ENCODE assay signal across 13 cellular contexts in the genomic region with DNA sequence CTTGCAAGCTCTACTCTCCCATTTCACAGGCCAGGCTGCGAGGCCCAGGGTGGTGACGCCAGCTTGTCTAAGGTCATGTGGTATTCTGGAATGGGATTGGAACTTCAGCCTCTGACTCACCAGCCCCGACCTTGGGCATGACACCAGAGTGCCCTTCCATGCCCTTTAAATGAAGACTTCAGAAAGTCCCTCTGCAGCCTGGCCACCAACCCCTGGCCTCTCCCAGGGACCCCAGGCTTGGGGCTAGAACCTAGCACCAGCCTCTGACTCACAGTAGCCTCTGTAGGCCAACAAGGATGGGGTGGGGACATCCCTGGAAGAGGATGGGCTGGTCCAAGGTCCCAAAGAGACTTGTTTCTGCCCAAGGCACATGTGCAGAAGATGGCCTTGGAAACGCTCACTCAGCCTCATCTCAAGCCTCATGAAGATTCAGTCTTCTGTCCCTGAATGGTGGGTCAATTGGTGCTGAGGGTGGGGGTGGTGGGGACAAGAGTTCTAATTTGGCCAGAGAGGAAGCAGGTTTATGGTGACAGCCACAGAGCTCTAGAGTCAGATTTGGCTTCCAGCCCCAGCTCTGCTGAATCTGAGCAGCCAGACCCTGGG. TPM values are rescaled to one million over a fixed set of nuclear protein-coding genes. Genes with fewer than 3 reads are reported as not detected.
DNase-seq lines count a peak whose midpoint lies in the region; ATAC-seq and TF ChIP-seq lines count a peak whose summit lies in the region.
"Had no signal": no experiment of that assay in that cellular context is flagged by ENCODE, and none has a peak within 500 bp of the region (broad histone marks: within the 10 kb centered on the region; RNA-seq: fewer than 3 reads in every experiment).

No MANE protein-coding gene starts in this region.

- H2AFZ ChIP-seq in KMS-11 (ENCODE audit: low read depth) (peak overlapping the region; percentile 64; the same call in 1 of the 2 replicates), osteoblast (ENCODE audit: low read length) (no peak overlapping the region)
- H2AFZ ChIP-seq: PC-9 had no signal

- H3K9me3 ChIP-seq in osteoblast (ENCODE audit: low read depth, low read length) = no peaks in the 10 kb centered on the region
- H3K9me3 ChIP-seq: ovary had no signal

- H3K9me3 Mint-ChIP-seq in activated CD4-positive, alpha-beta T cell treated with anti-CD3 and anti-CD28 coated beads, Interleukin-2, amount 10 ng/mL, durations not matched to agents 24 days and 14 days = no peaks in the 10 kb centered on the region
- no peaks in the 10 kb centered on the region for H3K9me3 Mint-ChIP-seq in activated T-helper 1 cell treated with anti-CD3 and anti-CD28 coated beads, Interleukin-12 subunit alpha, Interleukin-12 subunit beta, Interleukin-2, Interleukin-4 antibody, amounts not matched to agents 30 ng/mL and 10 ng/mL and 1 ng/mL, durations not matched to agents 14 hours and 24 hours and 36 hours
- H3K9me3 Mint-ChIP-seq: type B pancreatic cell had no signal

- H3K4me1 ChIP-seq in KMS-11 (ENCODE audit: low read depth, poor library complexity, severe bottlenecking) (peaks cover 35% of the 10 kb centered on the region), osteoblast (ENCODE audit: insufficient read depth, low read length) (peaks cover 42% of the 10 kb centered on the region)

- H3K27ac Mint-ChIP-seq in activated CD4-positive, alpha-beta T cell treated with anti-CD3 and anti-CD28 coated beads, Interleukin-2, amount 10 ng/mL, durations not matched to agents 24 days and 14 days = peak overlapping the region; percentile 97
- peak overlapping the region; percentile 99 for H3K27ac Mint-ChIP-seq in activated T-helper 1 cell treated with anti-CD3 and anti-CD28 coated beads, Interleukin-12 subunit alpha, Interleukin-12 subunit beta, Interleukin-2, Interleukin-4 antibody, amounts not matched to agents 30 ng/mL and 10 ng/mL and 1 ng/mL, durations not matched to agents 14 hours and 24 hours and 36 hours
- H3K27ac Mint-ChIP-seq: type B pancreatic cell had no signal

- no peaks in the 10 kb centered on the region for H3K27me3 Mint-ChIP-seq in activated CD4-positive, alpha-beta T cell treated with anti-CD3 and anti-CD28 coated beads, Interleukin-2, amount 10 ng/mL, durations not matched to agents 24 days and 14 days
- no peaks in the 10 kb centered on the region for H3K27me3 Mint-ChIP-seq in activated T-helper 1 cell treated with anti-CD3 and anti-CD28 coated beads, Interleukin-12 subunit alpha, Interleukin-12 subunit beta, Interleukin-2, Interleukin-4 antibody, amounts not matched to agents 30 ng/mL and 10 ng/mL and 1 ng/mL, durations not matched to agents 14 hours and 24 hours and 36 hours (ENCODE audit: insufficient read depth)

- intact Hi-C loops in activated CD4-positive, alpha-beta T cell treated with anti-CD3 and anti-CD28 coated beads, Interleukin-2, amount 10 ng/mL, durations not matched to agents 24 days and 14 days (cut with micrococcal nuclease) = loop anchor here (1.0 to 2.0 kb wide), 3 partner anchors 37 to 64 kb away; no protein-coding TSS in a partner anchor
- intact Hi-C loops in activated T-helper 1 cell treated with anti-CD3 and anti-CD28 coated beads, Interleukin-12 subunit alpha, Interleukin-12 subunit beta, Interleukin-2, Interleukin-4 antibody, amounts not matched to agents 30 ng/mL and 10 ng/mL and 1 ng/mL, durations not matched to agents 14 hours and 24 hours and 36 hours (cut with micrococcal nuclease) = loop anchor here (1.0 to 2.0 kb wide), 4 partner anchors 15 to 1407 kb away; a partner anchor contains a TSS
- intact Hi-C loops in left cardiac atrium (cut with DNase I) = no loop called here

- ATAC-seq in left cardiac atrium = no peak
- no peak for ATAC-seq in HG02973 (IDR thresholded peaks at IDR 0.05; ENCODE audit: unreplicated experiment)

- peak overlapping the region; percentile 92 for H3K27ac ChIP-seq in KMS-11
- peak overlapping the region; percentile 42 for H3K27ac ChIP-seq in osteoblast (ENCODE audit: low read depth, low read length)
- H3K27ac ChIP-seq: ovary, PC-9 had no signal

- no peak for TF ChIP-seq CTCF in KMS-11 (conservative IDR thresholded peaks at IDR 0.05; ENCODE audit: low read depth, low read length)
- no peak for TF ChIP-seq CTCF in osteoblast (IDR thresholded peaks at IDR 0.05; ENCODE audit: extremely low read depth, low read depth, low read length)

- H3K4me3 Mint-ChIP-seq in activated CD4-positive, alpha-beta T cell treated with anti-CD3 and anti-CD28 coated beads, Interleukin-2, amount 10 ng/mL, durations not matched to agents 24 days and 14 days = peak overlapping the region; percentile 96
- peak overlapping the region; percentile 51 for H3K4me3 Mint-ChIP-seq in activated T-helper 1 cell treated with anti-CD3 and anti-CD28 coated beads, Interleukin-12 subunit alpha, Interleukin-12 subunit beta, Interleukin-2, Interleukin-4 antibody, amounts not matched to agents 30 ng/mL and 10 ng/mL and 1 ng/mL, durations not matched to agents 14 hours and 24 hours and 36 hours
- H3K4me3 Mint-ChIP-seq: type B pancreatic cell had no signal

- H3K4me3 ChIP-seq in KMS-11 (IDR thresholded peaks at IDR 0.05; ENCODE audit: insufficient read depth, low read depth, low read length) (no peak overlapping the region), osteoblast (ENCODE audit: insufficient read depth, low read length) (no peak overlapping the region)
- H3K4me3 ChIP-seq: ovary, PC-9 had no signal

- peak overlapping the region; percentile 73; the same call in 1 of the 2 replicates for H3K9ac ChIP-seq in KMS-11

- no peaks in the 10 kb centered on the region for H3K27me3 ChIP-seq in KMS-11 (ENCODE audit: insufficient read depth, low read depth)
- no peaks in the 10 kb centered on the region for H3K27me3 ChIP-seq in osteoblast (ENCODE audit: insufficient read depth, low read length)
- H3K27me3 ChIP-seq: ovary had no signal

- DNase-seq in activated CD4-positive, alpha-beta T cell treated with anti-CD3 and anti-CD28 coated beads, Interleukin-2, amount 10 ng/mL, durations not matched to agents 24 days and 14 days = peak; percentile 75
- DNase-seq in activated CD4-positive, alpha-beta T cell treated with anti-CD3 and anti-CD28 coated beads for 4 hours = no peak
- DNase-seq in activated T-helper 1 cell treated with anti-CD3 and anti-CD28 coated beads, Interleukin-12 subunit alpha, Interleukin-12 subunit beta, Interleukin-2, Interleukin-4 antibody, amounts not matched to agents 30 ng/mL and 10 ng/mL and 1 ng/mL, durations not matched to agents 14 hours and 24 hours and 36 hours (ENCODE audit: low spot score) = no peak
- DNase-seq in osteoblast (ENCODE audit: insufficient read length, low spot score, missing footprints) = peak; percentile 76
- no peak for DNase-seq in SKM-1 (lab: John Stamatoyannopoulos, UW; ENCODE audit: unreplicated experiment)
- DNase-seq in left cardiac atrium = no peak
- DNase-seq: NCI-H1105 treated with DMSO at 0.1 percent for 48 hours, NCI-H446, ovary had no signal

- H3K4me1 Mint-ChIP-seq in activated CD4-positive, alpha-beta T cell treated with anti-CD3 and anti-CD28 coated beads, Interleukin-2, amount 10 ng/mL, durations not matched to agents 24 days and 14 days = peaks cover 71% of the 10 kb centered on the region
- peaks cover 78% of the 10 kb centered on the region for H3K4me1 Mint-ChIP-seq in activated T-helper 1 cell treated with anti-CD3 and anti-CD28 coated beads, Interleukin-12 subunit alpha, Interleukin-12 subunit beta, Interleukin-2, Interleukin-4 antibody, amounts not matched to agents 30 ng/mL and 10 ng/mL and 1 ng/mL, durations not matched to agents 14 hours and 24 hours and 36 hours (ENCODE audit: low read depth)

- peaks cover 33% of the 10 kb centered on the region for H3K36me3 Mint-ChIP-seq in activated CD4-positive, alpha-beta T cell treated with anti-CD3 and anti-CD28 coated beads, Interleukin-2, amount 10 ng/mL, durations not matched to agents 24 days and 14 days (ENCODE audit: low read depth)
- H3K36me3 Mint-ChIP-seq in activated T-helper 1 cell treated with anti-CD3 and anti-CD28 coated beads, Interleukin-12 subunit alpha, Interleukin-12 subunit beta, Interleukin-2, Interleukin-4 antibody, amounts not matched to agents 30 ng/mL and 10 ng/mL and 1 ng/mL, durations not matched to agents 14 hours and 24 hours and 36 hours (ENCODE audit: low read depth) = peaks cover 28% of the 10 kb centered on the region
- H3K36me3 Mint-ChIP-seq: type B pancreatic cell had no signal

- H4K20me1 ChIP-seq in KMS-11 (ENCODE audit: insufficient read depth) = no peaks in the 10 kb centered on the region
- no peaks in the 10 kb centered on the region for H4K20me1 ChIP-seq in osteoblast (ENCODE audit: insufficient read depth, low read length)

- H3K36me3 ChIP-seq in KMS-11 (ENCODE audit: insufficient read depth) (no peaks in the 10 kb centered on the region), osteoblast (ENCODE audit: insufficient read depth, low read length) (no peaks in the 10 kb centered on the region)
- H3K36me3 ChIP-seq: ovary had no signal

- H3K79me2 ChIP-seq in KMS-11 (ENCODE audit: insufficient read depth, low read depth) (no peaks in the 10 kb centered on the region), osteoblast (ENCODE audit: insufficient read depth, low read length) (peaks cover 29% of the 10 kb centered on the region)

- peak overlapping the region; percentile 82; the same call in 1 of the 2 replicates for H3K4me2 ChIP-seq in KMS-11
- no peak overlapping the region for H3K4me2 ChIP-seq in osteoblast (ENCODE audit: insufficient read depth, low read length)
- H3K4me2 ChIP-seq: PC-9 had no signal

RNA-seq across cellular contexts. Expression of a gene that starts 36.1 kb away (rescaled TPM):
- total RNA-seq in activated CD4-positive, alpha-beta T cell treated with anti-CD3 and anti-CD28 coated beads, Interleukin-2, amount 10 ng/mL, durations not matched to agents 24 days and 14 days = 110 and 112 TPM in 2 replicates
- total RNA-seq in activated T-helper 1 cell treated with anti-CD3 and anti-CD28 coated beads, Interleukin-12 subunit alpha, Interleukin-12 subunit beta, Interleukin-2, Interleukin-4 antibody, amounts not matched to agents 30 ng/mL and 10 ng/mL and 1 ng/mL, durations not matched to agents 14 hours and 24 hours and 36 hours = 133 and 140 TPM in 2 replicates
- total RNA-seq in osteoblast (1.8 and 3.6 TPM in 2 replicates), left cardiac atrium (1 to 10 TPM; 1.3 to 2.4 TPM)
- total RNA-seq: PC-9 had no signal

Comparison
In these comparisons a context has a peak if more than half of its experiments do, and no peak if none do; other contexts are left out.
1. DNase-seq: peak in activated CD4-positive, alpha-beta T cell treated with anti-CD3 and anti-CD28 coated beads, Interleukin-2, amount 10 ng/mL, durations not matched to agents 24 days and 14 days (single experiment) and osteoblast (single experiment); none in activated CD4-positive, alpha-beta T cell treated with anti-CD3 and anti-CD28 coated beads for 4 hours (0 of 2), activated T-helper 1 cell treated with anti-CD3 and anti-CD28 coated beads, Interleukin-12 subunit alpha, Interleukin-12 subunit beta, Interleukin-2, Interleukin-4 antibody, amounts not matched to agents 30 ng/mL and 10 ng/mL and 1 ng/mL, durations not matched to agents 14 hours and 24 hours and 36 hours (single experiment), SKM-1 (single experiment) and left cardiac atrium (single experiment).
2. RNA of a gene that starts 36.1 kb away (total RNA-seq): 133 to 140 TPM in activated T-helper 1 cell treated with anti-CD3 and anti-CD28 coated beads, Interleukin-12 subunit alpha, Interleukin-12 subunit beta, Interleukin-2, Interleukin-4 antibody, amounts not matched to agents 30 ng/mL and 10 ng/mL and 1 ng/mL, durations not matched to agents 14 hours and 24 hours and 36 hours and 110 to 112 TPM in activated CD4-positive, alpha-beta T cell treated with anti-CD3 and anti-CD28 coated beads, Interleukin-2, amount 10 ng/mL, durations not matched to agents 24 days and 14 days; 1.8 to 3.6 TPM in osteoblast and 1.3 to 2.4 TPM in left cardiac atrium; every median in the first group is over 10 times any median in the second.
3. intact Hi-C loops: an anchor here in activated CD4-positive, alpha-beta T cell treated with anti-CD3 and anti-CD28 coated beads, Interleukin-2, amount 10 ng/mL, durations not matched to agents 24 days and 14 days (1.0 to 2.0 kb wide) and activated T-helper 1 cell treated with anti-CD3 and anti-CD28 coated beads, Interleukin-12 subunit alpha, Interleukin-12 subunit beta, Interleukin-2, Interleukin-4 antibody, amounts not matched to agents 30 ng/mL and 10 ng/mL and 1 ng/mL, durations not matched to agents 14 hours and 24 hours and 36 hours (1.0 to 2.0 kb wide); none called in left cardiac atrium.